1 cellular context compared by ENCODE assay signal in genomic region chr10:28560617-28561016, GRCh38.
TF ChIP-seq lines count a peak whose summit lies in the region.

No MANE protein-coding gene starts in this region.

TF ChIP-seq in HepG2, 621 proteins besides CTCF, POLR2A, EP300 and RAD21:
- no peak for TF ChIP-seq U2AF1 (optimal IDR thresholded peaks at IDR 0.05; ENCODE audit: low read depth, low read length)
